Comparison of ENCODE assay signal across 21 cellular contexts in the genomic region with DNA sequence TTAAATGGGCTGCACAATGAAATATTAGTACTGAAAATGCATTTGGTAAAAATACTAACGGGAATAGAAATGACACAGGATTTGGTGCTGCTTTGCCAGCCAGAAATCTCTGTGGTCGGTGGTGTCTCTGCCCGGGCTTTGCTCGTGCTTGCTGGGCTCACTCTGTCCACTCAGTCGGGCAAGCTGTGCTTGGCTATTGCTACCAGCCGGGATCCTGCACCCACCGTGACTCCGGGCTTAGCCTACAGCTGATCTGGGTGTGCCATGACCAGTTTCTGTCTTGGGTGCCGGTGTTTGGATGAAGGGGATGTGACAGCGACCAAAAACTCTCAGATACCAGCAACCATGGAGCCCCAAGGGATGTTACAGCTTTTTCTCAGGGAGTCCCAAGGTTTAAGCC.
DNase-seq lines count a peak whose midpoint lies in the region; ATAC-seq and TF ChIP-seq lines count a peak whose summit lies in the region.
"Had no signal": no experiment of that assay in that cellular context is flagged by ENCODE, and none has a peak within 500 bp of the region (broad histone marks: within the 10 kb centered on the region; RNA-seq: fewer than 3 reads in every experiment).

No MANE protein-coding gene starts in this region.

- H3F3A ChIP-seq in GM23338 (replicated peaks; ENCODE audit: low read depth): no peaks in the 10 kb centered on the region

- H3K27ac Mint-ChIP-seq in GM23338: no peak overlapping the region
- no peak overlapping the region for H3K27ac Mint-ChIP-seq in chondrocyte (ENCODE audit: unreplicated experiment)
- H3K27ac Mint-ChIP-seq: CD4-positive, CD25-positive, alpha-beta regulatory T cell; H9 had no signal

- no peaks in the 10 kb centered on the region for H4K20me1 ChIP-seq in GM23338 (replicated peaks; ENCODE audit: insufficient read depth)

- intact Hi-C loops in spleen (cut with DNase I; ENCODE audit: low total_unique reads): no loop called here

- no peak; the same call in 2 of the 3 replicates for ATAC-seq in GM23338
- no peak for ATAC-seq in HG03469 (IDR thresholded peaks at IDR 0.05; ENCODE audit: unreplicated experiment)

- no peak overlapping the region for H3K4me2 ChIP-seq in GM23338

- TF ChIP-seq POLR2A in spleen (IDR thresholded peaks at IDR 0.05): no peak

- H3K9me2 ChIP-seq in GM23338 (ENCODE audit: insufficient read depth): no peaks in the 10 kb centered on the region

- peak overlapping the region; percentile 74; the same call in 1 of the 2 replicates for H2AFZ ChIP-seq in GM23338

- H3K4me1 ChIP-seq in GM23338 (ENCODE audit: insufficient read depth): no peaks in the 10 kb centered on the region
- H3K4me1 ChIP-seq in spleen: no peaks in the 10 kb centered on the region
- H3K4me1 ChIP-seq: Peyer's patch had no signal

- H3K79me2 ChIP-seq in GM23338 (replicated peaks; ENCODE audit: insufficient read depth): no peaks in the 10 kb centered on the region

- H3K27me3 Mint-ChIP-seq in GM23338 (ENCODE audit: insufficient read depth, low read depth, poor library complexity) (no peaks in the 10 kb centered on the region), chondrocyte (ENCODE audit: low read depth) (peaks cover 4% of the 10 kb centered on the region)
- H3K27me3 Mint-ChIP-seq: CD4-positive, CD25-positive, alpha-beta regulatory T cell had no signal

- H3K36me3 ChIP-seq in GM23338 (ENCODE audit: insufficient read depth) (no peaks in the 10 kb centered on the region), spleen (no peaks in the 10 kb centered on the region)
- H3K36me3 ChIP-seq: Peyer's patch had no signal

- no peaks in the 10 kb centered on the region for H3K27me3 ChIP-seq in GM23338 (ENCODE audit: insufficient read depth)
- no peaks in the 10 kb centered on the region for H3K27me3 ChIP-seq in spleen (replicated peaks in 1 of 7)
- H3K27me3 ChIP-seq: Peyer's patch had no signal

- H3K4me3 Mint-ChIP-seq in GM23338 (no peak overlapping the region), chondrocyte (ENCODE audit: unreplicated experiment) (no peak overlapping the region)
- H3K4me3 Mint-ChIP-seq: CD4-positive, CD25-positive, alpha-beta regulatory T cell; H9 had no signal

- 83 to 90% (median 84%) methylated on average over 10 of the region's 10 CpGs for WGBS in spleen, 5 donors

- peak; percentile 22 for DNase-seq in NCI-H146 (lab: John Stamatoyannopoulos, UW)
- DNase-seq in NCI-H146 treated with DMSO at 0.1 percent for 48 hours (lab: John Stamatoyannopoulos, UW; ENCODE audit: unreplicated experiment): no peak
- DNase-seq in GM23338 (ENCODE audit: low spot score): no peak
- peak; percentile 51 for DNase-seq in chondrocyte (ENCODE audit: low spot score)
- peak; percentile 58 for DNase-seq in spleen
- no peak for DNase-seq in SKM-1 (lab: John Stamatoyannopoulos, UW; ENCODE audit: unreplicated experiment)
- DNase-seq: CD4-positive, CD25-positive, alpha-beta regulatory T cell; DMS153; DND-41; H9; IMR-90; KG1; MM.1S; NCI-H1694 treated with DMSO at 0.1 percent for 48 hours; NCI-H2081; NCI-H2227 treated with DMSO at 0.1 percent for 48 hours; NCI-H526 treated with DMSO at 0.1 percent for 48 hours; SHP77 treated with DMSO at 0.1 percent for 48 hours had no signal

- H3K4me3 ChIP-seq in GM23338 (no peak overlapping the region), spleen (no peak overlapping the region)
- H3K4me3 ChIP-seq: Peyer's patch had no signal

- H3K9me3 ChIP-seq in spleen: peaks cover 0 to 18% (median 4%) of the 10 kb centered on the region in 8 donors
- H3K9me3 ChIP-seq: Peyer's patch had no signal

- H3K4me1 Mint-ChIP-seq in GM23338 (peaks cover 6% of the 10 kb centered on the region; the same call in 1 of the 3 replicates), chondrocyte (ENCODE audit: low read depth) (no peaks in the 10 kb centered on the region)
- H3K4me1 Mint-ChIP-seq: CD4-positive, CD25-positive, alpha-beta regulatory T cell; H9 had no signal

- no peaks in the 10 kb centered on the region for H3K36me3 Mint-ChIP-seq in GM23338 (ENCODE audit: low read depth)
- no peaks in the 10 kb centered on the region for H3K36me3 Mint-ChIP-seq in chondrocyte (ENCODE audit: low read depth)
- H3K36me3 Mint-ChIP-seq: CD4-positive, CD25-positive, alpha-beta regulatory T cell had no signal

- H3K27ac ChIP-seq in GM23338 (ENCODE audit: low read depth): no peak overlapping the region
- H3K27ac ChIP-seq in spleen: no peak overlapping the region
- H3K27ac ChIP-seq: 22Rv1, Peyer's patch had no signal

- TF ChIP-seq CTCF in GM23338 (conservative IDR thresholded peaks at IDR 0.05; ENCODE audit: low read depth in 2 of 2) (no peak), chondrocyte (IDR thresholded peaks at IDR 0.05) (no peak), spleen (IDR thresholded peaks at IDR 0.05 in 8 of 11, conservative IDR thresholded peaks at IDR 0.05 in 3 of 11) (no peak)

- no peaks in the 10 kb centered on the region for H3K9me3 Mint-ChIP-seq in GM23338
- H3K9me3 Mint-ChIP-seq in chondrocyte (ENCODE audit: low read depth): no peaks in the 10 kb centered on the region

TF ChIP-seq in GM23338, 12 proteins besides CTCF, POLR2A, EP300 and RAD21 (continues in another document):
- TF ChIP-seq CREB1 (CRISPR knock-in tag; IDR thresholded peaks at IDR 0.05; ENCODE audit: low read depth) (no peak), STAT1 (IDR thresholded peaks at IDR 0.05; ENCODE audit: unreplicated experiment) (no peak), EZH2 (IDR thresholded peaks at IDR 0.05; ENCODE audit: low read depth, unreplicated experiment) (no peak), ZNF114 (CRISPR knock-in tag; IDR thresholded peaks at IDR 0.05) (no peak), POLR2AphosphoS5 (IDR thresholded peaks at IDR 0.05; ENCODE audit: low read depth) (no peak), ZNF331 (CRISPR knock-in tag; IDR thresholded peaks at IDR 0.05; ENCODE audit: low read depth) (no peak), NANOG (IDR thresholded peaks at IDR 0.05; ENCODE audit: borderline replicate concordance) (no peak), EZH2phosphoT487 (IDR thresholded peaks at IDR 0.05; ENCODE audit: unreplicated experiment) (no peak), ETS1 (IDR thresholded peaks at IDR 0.05) (no peak)
- TF ChIP-seq, protein P1, sequence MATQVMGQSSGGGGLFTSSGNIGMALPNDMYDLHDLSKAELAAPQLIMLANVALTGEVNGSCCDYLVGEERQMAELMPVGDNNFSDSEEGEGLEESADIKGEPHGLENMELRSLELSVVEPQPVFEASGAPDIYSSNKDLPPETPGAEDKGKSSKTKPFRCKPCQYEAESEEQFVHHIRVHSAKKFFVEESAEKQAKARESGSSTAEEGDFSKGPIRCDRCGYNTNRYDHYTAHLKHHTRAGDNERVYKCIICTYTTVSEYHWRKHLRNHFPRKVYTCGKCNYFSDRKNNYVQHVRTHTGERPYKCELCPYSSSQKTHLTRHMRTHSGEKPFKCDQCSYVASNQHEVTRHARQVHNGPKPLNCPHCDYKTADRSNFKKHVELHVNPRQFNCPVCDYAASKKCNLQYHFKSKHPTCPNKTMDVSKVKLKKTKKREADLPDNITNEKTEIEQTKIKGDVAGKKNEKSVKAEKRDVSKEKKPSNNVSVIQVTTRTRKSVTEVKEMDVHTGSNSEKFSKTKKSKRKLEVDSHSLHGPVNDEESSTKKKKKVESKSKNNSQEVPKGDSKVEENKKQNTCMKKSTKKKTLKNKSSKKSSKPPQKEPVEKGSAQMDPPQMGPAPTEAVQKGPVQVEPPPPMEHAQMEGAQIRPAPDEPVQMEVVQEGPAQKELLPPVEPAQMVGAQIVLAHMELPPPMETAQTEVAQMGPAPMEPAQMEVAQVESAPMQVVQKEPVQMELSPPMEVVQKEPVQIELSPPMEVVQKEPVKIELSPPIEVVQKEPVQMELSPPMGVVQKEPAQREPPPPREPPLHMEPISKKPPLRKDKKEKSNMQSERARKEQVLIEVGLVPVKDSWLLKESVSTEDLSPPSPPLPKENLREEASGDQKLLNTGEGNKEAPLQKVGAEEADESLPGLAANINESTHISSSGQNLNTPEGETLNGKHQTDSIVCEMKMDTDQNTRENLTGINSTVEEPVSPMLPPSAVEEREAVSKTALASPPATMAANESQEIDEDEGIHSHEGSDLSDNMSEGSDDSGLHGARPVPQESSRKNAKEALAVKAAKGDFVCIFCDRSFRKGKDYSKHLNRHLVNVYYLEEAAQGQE (IDR thresholded peaks at IDR 0.05; ENCODE audit: unreplicated experiment): no peak

Comparison
In these comparisons a context has a peak if more than half of its experiments do, and no peak if none do; other contexts are left out.
1. DNase-seq: peak in NCI-H146 (single experiment), chondrocyte (single experiment) and spleen (single experiment); none in NCI-H146 treated with DMSO at 0.1 percent for 48 hours (single experiment), GM23338 (single experiment) and SKM-1 (single experiment).